ENCODE assay signal across 29 cellular contexts in the genomic region with DNA sequence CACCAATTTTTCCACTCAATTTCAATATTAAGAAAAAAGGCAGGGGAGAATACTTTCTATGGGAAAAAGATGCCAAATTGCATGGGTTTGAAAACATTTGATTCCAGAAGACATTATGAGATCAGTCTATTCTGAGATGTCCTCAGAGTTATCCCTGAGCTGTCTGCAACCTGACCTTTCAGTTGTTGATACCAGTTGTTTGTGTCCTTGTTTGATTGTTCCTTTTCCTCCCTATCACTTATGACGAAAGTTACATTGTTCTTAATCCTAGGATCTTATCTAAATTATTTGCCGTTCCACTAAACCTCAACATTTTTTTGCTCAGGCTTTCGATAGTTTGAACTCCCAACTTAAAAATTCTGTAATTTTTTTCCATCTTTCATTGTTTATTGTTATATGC.
"Had no signal": no experiment of that assay in that cellular context is flagged by ENCODE, and none has a peak within 500 bp of the region (broad histone marks: within the 10 kb centered on the region; RNA-seq: fewer than 3 reads in every experiment).

No MANE protein-coding gene starts in this region.

- H3K4me3 Mint-ChIP-seq: naive thymus-derived CD4-positive, alpha-beta T cell; natural killer cell treated with Interleukin-12 subunit alpha and Interleukin-12 subunit beta and Interleukin-15 and Interleukin-18, amount 100 ng/mL, for 72 hours; stimulated activated naive B cell treated with anti-CD40 and anti-IgM and Interleukin-4, amounts not matched to agents 10 μg/mL and 1 μg/mL and 100 μg/mL, for 72 hours had no signal

- H3K9me3 ChIP-seq: heart right ventricle, left lung, mucosa of descending colon, ovary, right atrium auricular region, stomach, suprapubic skin, thoracic aorta, tibial artery, upper lobe of right lung had no signal

- H2AFZ ChIP-seq: hepatocyte had no signal

- H3K4me3 ChIP-seq: heart right ventricle, hepatocyte, left lung, lung, mucosa of descending colon, ovary, right atrium auricular region, skin epidermis, stomach, suprapubic skin, thoracic aorta, tibial artery, upper lobe of right lung had no signal

- H3K36me3 ChIP-seq: heart right ventricle, left lung, ovary, right atrium auricular region, stomach, suprapubic skin, thoracic aorta, tibial artery, upper lobe of right lung had no signal

- H3K4me1 ChIP-seq: heart right ventricle, left lung, right atrium auricular region, stomach, suprapubic skin, tibial artery, upper lobe of right lung had no signal

- H3K27ac Mint-ChIP-seq: naive thymus-derived CD4-positive, alpha-beta T cell; natural killer cell treated with Interleukin-12 subunit alpha and Interleukin-12 subunit beta and Interleukin-15 and Interleukin-18, amount 100 ng/mL, for 72 hours; progenitor cell of endocrine pancreas; stimulated activated naive B cell treated with anti-CD40 and anti-IgM and Interleukin-4, amounts not matched to agents 10 μg/mL and 1 μg/mL and 100 μg/mL, for 72 hours had no signal

- H3K4me1 Mint-ChIP-seq: naive thymus-derived CD4-positive, alpha-beta T cell; stimulated activated naive B cell treated with anti-CD40 and anti-IgM and Interleukin-4, amounts not matched to agents 10 μg/mL and 1 μg/mL and 100 μg/mL, for 72 hours had no signal

- H3K27me3 Mint-ChIP-seq: naive thymus-derived CD4-positive, alpha-beta T cell; natural killer cell treated with Interleukin-12 subunit alpha and Interleukin-12 subunit beta and Interleukin-15 and Interleukin-18, amount 100 ng/mL, for 72 hours; progenitor cell of endocrine pancreas; stimulated activated naive B cell treated with anti-CD40 and anti-IgM and Interleukin-4, amounts not matched to agents 10 μg/mL and 1 μg/mL and 100 μg/mL, for 72 hours had no signal

- H3K79me2 ChIP-seq: hepatocyte had no signal

- H3K27me3 ChIP-seq: heart right ventricle, hepatocyte, left lung, ovary, right atrium auricular region, stomach, suprapubic skin, tibial artery, upper lobe of right lung had no signal

- H3K4me2 ChIP-seq: hepatocyte had no signal

- ATAC-seq: heart right ventricle; left cardiac atrium; left lung; mucosa of descending colon; naive thymus-derived CD4-positive, alpha-beta T cell; natural killer cell treated with Interleukin-12 subunit alpha and Interleukin-12 subunit beta and Interleukin-15 and Interleukin-18, amount 100 ng/mL, for 72 hours; sciatic nerve; stimulated activated naive B cell treated with anti-CD40 and anti-IgM and Interleukin-4, amounts not matched to agents 10 μg/mL and 1 μg/mL and 100 μg/mL, for 72 hours; stimulated activated naive CD8-positive, alpha-beta T cell treated with anti-CD3 and anti-CD28 coated beads, Interleukin-15, Interleukin-2, amounts not matched to agents 100 U/mL and 50 U/mL, for 24 hours; upper lobe of right lung had no signal

- H3K27ac ChIP-seq: heart right ventricle, hepatocyte, left lung, ovary, right atrium auricular region, skin epidermis, stomach, suprapubic skin, thoracic aorta, tibial artery, upper lobe of right lung had no signal

- FAIRE-seq: keratinocyte, urothelium cell line had no signal

- DNase-seq: heart right ventricle; kidney glomerular epithelial cell; left cardiac atrium; left lung; midbrain; mucosa of descending colon; naive thymus-derived CD4-positive, alpha-beta T cell; ovary; stimulated activated CD4-positive, alpha-beta T cell treated with anti-CD3 and anti-CD28 coated beads, Interleukin-12 subunit alpha, Interleukin-12 subunit beta, amount 100 ng/mL, for 4 hours; stimulated activated CD4-positive, alpha-beta T cell treated with anti-CD3 and anti-CD28 coated beads, Interleukin-15, amount 100 ng/mL, for 24 hours; stimulated activated CD4-positive, alpha-beta T cell treated with anti-CD3 and anti-CD28 coated beads, Interleukin-2, amount 100 ng/mL, for 24 hours; stimulated activated CD4-positive, alpha-beta T cell treated with anti-CD3 and anti-CD28 coated beads, Interleukin-4, amount 100 ng/mL, for 1 hour; stimulated activated naive B cell treated with anti-CD40 and anti-IgM and Interleukin-4, amounts not matched to agents 10 μg/mL and 1 μg/mL and 100 μg/mL, for 72 hours; stimulated activated naive CD8-positive, alpha-beta T cell treated with anti-CD3 and anti-CD28 coated beads, Interleukin-15, Interleukin-2, amounts not matched to agents 100 U/mL and 50 U/mL, for 24 hours; stomach; tibial artery; trophoblast cell; upper lobe of right lung had no signal

- H3K36me3 Mint-ChIP-seq: naive thymus-derived CD4-positive, alpha-beta T cell; natural killer cell treated with Interleukin-12 subunit alpha and Interleukin-12 subunit beta and Interleukin-15 and Interleukin-18, amount 100 ng/mL, for 72 hours; stimulated activated naive B cell treated with anti-CD40 and anti-IgM and Interleukin-4, amounts not matched to agents 10 μg/mL and 1 μg/mL and 100 μg/mL, for 72 hours had no signal
